In genomic region chr2:40760071-40760666, GRCh38 we compare ENCODE assay signal across 8 cellular contexts.
DNase-seq lines count a peak whose midpoint lies in the region; ATAC-seq, FAIRE-seq and TF ChIP-seq lines count a peak whose summit lies in the region.

No MANE protein-coding gene starts in this region.

- in situ Hi-C loops in K562 (cut with MboI), result no loop called here

- no peaks in the 10 kb centered on the region for H3K79me2 ChIP-seq in K562 (ENCODE audit: control insufficient read depth, insufficient read depth, low read length)

- no peak overlapping the region for H2AFZ ChIP-seq in K562 (ENCODE audit: low read depth, low read length)

- H3K27ac ChIP-seq in K562 (ENCODE audit: extremely low read depth, low read depth, low read length), result no peak overlapping the region

- no TSS peak for BruUV-seq in K562 (replicated peaks; lab: Mats Ljungman, UMichigan)

- POLR2A ChIA-PET in K562 (lab: Yijun Ruan, JAX), result no interaction called here

- intact Hi-C loops in K562 (cut with micrococcal nuclease), result no loop called here

- TF ChIP-seq RAD21 in K562 (CRISPR knock-in tag; conservative IDR thresholded peaks at IDR 0.05 in 1 of 2, IDR thresholded peaks at IDR 0.05 in 1 of 2), result peak; percentile 38 to 45

- H3K4me3 ChIP-seq in HFF-Myc (replicated peaks; ENCODE audit: low read depth, low read length) (no peak overlapping the region), K562 (no peak overlapping the region)

- H3K27me3 ChIP-seq in K562 (ENCODE audit: control insufficient read depth in 2 of 2, insufficient read depth in 2 of 2, low read length in 2 of 2), result no peaks in the 10 kb centered on the region

- TF ChIP-seq CTCF in HFF-Myc (IDR thresholded peaks at IDR 0.05; ENCODE audit: low read depth, low read length, missing control alignments) (peak; percentile 85), K562 (IDR thresholded peaks at IDR 0.05 in 2 of 3, conservative IDR thresholded peaks at IDR 0.05 in 1 of 3; ENCODE audit: insufficient read depth in 2 of 3, low read depth in 1 of 3, low read length in 3 of 3) (peak; percentile 16 to 35 (median 30); a peak in 2 of 6 replicates), omental fat pad (IDR thresholded peaks at IDR 0.05) (peak in 1 of 3 donors; percentile 7)

- no peak for TF ChIP-seq EP300 in K562 (IDR thresholded peaks at IDR 0.05; ENCODE audit: low read length)

- FAIRE-seq in K562 (lab: Jason Lieb, UNC), result no peak

- H3K4me1 ChIP-seq in K562 (replicated peaks in 1 of 2; ENCODE audit: control insufficient read depth in 2 of 2, insufficient read depth in 2 of 2, low read length in 2 of 2), result no peaks in the 10 kb centered on the region

- no peak overlapping the region for H3K9ac ChIP-seq in K562 (ENCODE audit: insufficient read depth in 1 of 2, low read depth in 2 of 2, low read length in 2 of 2)

- ATAC-seq in K562 (no peak), HG02763 (IDR thresholded peaks at IDR 0.05; ENCODE audit: unreplicated experiment) (no peak), omental fat pad (ENCODE audit: low FRiP score) (no peak)

- no peak for TF ChIP-seq POLR2A in K562 (conservative IDR thresholded peaks at IDR 0.05)

- H3K9me1 ChIP-seq in K562 (ENCODE audit: control insufficient read depth, insufficient read depth, low read length), result no peaks in the 10 kb centered on the region

- H3K4me2 ChIP-seq in K562 (ENCODE audit: insufficient read depth, low read length), result no peak overlapping the region

- CTCF ChIA-PET in K562 (lab: Yijun Ruan, JAX; ENCODE audit: low intra/inter-chr PET ratio), result no interaction called here

- no peaks in the 10 kb centered on the region; the same call in 1 of the 2 replicates for H3K9me3 ChIP-seq in K562 (replicated peaks; ENCODE audit: control insufficient read depth, insufficient read depth, low read depth, low read length)

- H3K36me3 ChIP-seq in K562 (ENCODE audit: control insufficient read depth, insufficient read depth, low read length), result no peaks in the 10 kb centered on the region

- H4K20me1 ChIP-seq in K562 (replicated peaks; ENCODE audit: control insufficient read depth, insufficient read depth, low read length), result no peaks in the 10 kb centered on the region

- DNase-seq in NCI-H2029 treated with DMSO at 0.1 percent for 48 hours (lab: John Stamatoyannopoulos, UW) (peak; percentile 10), NCI-H2029 (lab: John Stamatoyannopoulos, UW) (no peak), HFF-Myc (ENCODE audit: extremely low read depth, low read depth) (peak; percentile 31), NCI-H446 (lab: John Stamatoyannopoulos, UW) (peak; percentile 30 to 48), K562 (ENCODE audit: extremely low read depth in 1 of 4, low spot score in 3 of 4) (peak in 2 of 4 experiments; percentile 4 to 5), kidney glomerular epithelial cell (lab: John Stamatoyannopoulos, UW) (peak; percentile 57), omental fat pad (ENCODE audit: low spot score) (no peak)

- WGBS in K562 (ENCODE audit: insufficient coverage, low coverage, missing lambda C conversion rate), result 5% methylated on average over 5 of the region's 5 CpGs

TF ChIP-seq in K562, 482 proteins besides CTCF, POLR2A, EP300 and RAD21:
- TF ChIP-seq ZNF717 (CRISPR knock-in tag; IDR thresholded peaks at IDR 0.05) (no peak), MED1 (CRISPR knock-in tag; IDR thresholded peaks at IDR 0.05; ENCODE audit: borderline replicate concordance) (no peak), ZNF79 (CRISPR knock-in tag; IDR thresholded peaks at IDR 0.05; ENCODE audit: low read depth) (no peak), ZNF354B (CRISPR knock-in tag; IDR thresholded peaks at IDR 0.05) (no peak)

Comparison
In these comparisons a context has a peak if more than half of its experiments do, and no peak if none do; other contexts are left out.
1. DNase-seq: peak in NCI-H2029 treated with DMSO at 0.1 percent for 48 hours (single experiment), HFF-Myc (single experiment), NCI-H446 (2 of 2) and kidney glomerular epithelial cell (single experiment); none in NCI-H2029 (single experiment) and omental fat pad (single experiment).